Comparison of ENCODE assay signal across 24 cellular contexts in the genomic region with DNA sequence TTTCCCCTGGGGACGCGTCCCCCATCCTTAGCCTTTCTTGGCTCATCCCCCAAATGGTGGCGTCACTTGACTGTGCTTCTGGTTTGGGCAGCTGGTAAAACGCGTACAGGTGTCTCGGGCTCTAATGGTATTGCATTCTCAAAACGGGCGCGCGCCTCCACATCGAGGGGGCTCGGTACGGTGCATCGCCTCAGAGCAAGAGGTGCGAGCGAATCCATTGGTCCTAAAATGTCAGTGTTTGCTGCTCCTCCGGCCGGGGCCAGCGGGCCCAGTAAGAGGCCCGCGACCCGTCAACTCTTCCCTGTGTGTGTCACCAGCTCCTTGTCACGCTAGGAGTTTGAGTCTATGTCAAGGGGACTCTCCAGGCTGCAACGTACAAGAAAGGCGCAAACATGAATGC.
"Had no signal": no experiment of that assay in that cellular context is flagged by ENCODE, and none has a peak within 500 bp of the region (broad histone marks: within the 10 kb centered on the region; RNA-seq: fewer than 3 reads in every experiment).

No MANE protein-coding gene starts in this region.

- H3K4me3 Mint-ChIP-seq: mesothelial cell of epicardium, naive B cell had no signal

- H3K27me3 ChIP-seq: dorsolateral prefrontal cortex, esophagus squamous epithelium, gastrocnemius medialis, heart right ventricle, left lung had no signal

- H3K4me3 ChIP-seq: coronary artery, dorsolateral prefrontal cortex, esophagus squamous epithelium, gastrocnemius medialis, heart right ventricle, left lung, lower lobe of right lung, mucosa of descending colon had no signal

- ATAC-seq: esophagus mucosa, gastrocnemius medialis, left cardiac atrium, left lung, left ventricle myocardium superior, mucosa of descending colon had no signal

- H3K4me1 Mint-ChIP-seq: mesothelial cell of epicardium had no signal

- H3K27me3 Mint-ChIP-seq: naive B cell had no signal

- H3K4me1 ChIP-seq: esophagus squamous epithelium, heart right ventricle, left lung, lower lobe of right lung had no signal

- H3K9me3 Mint-ChIP-seq: mesothelial cell of epicardium, naive B cell had no signal

- DNase-seq: dermis blood vessel endothelial cell; dorsolateral prefrontal cortex; effector CD4-positive, alpha-beta T cell; effector memory CD4-positive, alpha-beta T cell; erythroblast; esophagus squamous epithelium; foreskin fibroblast; foreskin melanocyte; gastrocnemius medialis; glutamatergic neuron; head of caudate nucleus; heart right ventricle; hippocampal formation; left cardiac atrium; left lung; left ventricle myocardium superior; lower lobe of right lung; mesenchymal stem cell; mucosa of descending colon; naive B cell had no signal

- H3K9me3 ChIP-seq: esophagus squamous epithelium, gastrocnemius medialis, heart right ventricle, left lung, lower lobe of right lung, mucosa of descending colon had no signal

- H3K27ac Mint-ChIP-seq: mesothelial cell of epicardium had no signal

- H3K27ac ChIP-seq: coronary artery, dorsolateral prefrontal cortex, epithelial cell of prostate, esophagus squamous epithelium, gastrocnemius medialis, heart right ventricle, left lung, lower lobe of right lung had no signal
